8 cellular contexts compared by ENCODE assay signal in genomic region chr17:10737168-10737622, GRCh38. TPM values are rescaled to one million over a fixed set of nuclear protein-coding genes. Genes with fewer than 3 reads are reported as not detected.
DNase-seq lines count a peak whose midpoint lies in the region; ATAC-seq and TF ChIP-seq lines count a peak whose summit lies in the region.

No MANE protein-coding gene starts in this region.

- no peaks in the 10 kb centered on the region for H3K27me3 ChIP-seq in Caco-2 (replicated peaks; ENCODE audit: control insufficient read depth, insufficient read depth, low read length)

- H3K27ac Mint-ChIP-seq in Caco-2 (ENCODE audit: unreplicated experiment), result no peak overlapping the region
- H3K27ac Mint-ChIP-seq in brain, result peak overlapping the region in 3 of 5 experiments; percentile 4 to 84 (median 33)

- peaks cover 6% of the 10 kb centered on the region for H3K36me3 Mint-ChIP-seq in Caco-2 (ENCODE audit: insufficient read depth, unreplicated experiment)
- H3K36me3 Mint-ChIP-seq in brain, result no peaks in the 10 kb centered on the region

- ATAC-seq in HG03108 (IDR thresholded peaks at IDR 0.05; ENCODE audit: unreplicated experiment) (no peak), GM21528 (IDR thresholded peaks at IDR 0.05; ENCODE audit: low FRiP score, unreplicated experiment) (no peak)

- intact Hi-C loops in Caco-2 (cut with micrococcal nuclease; ENCODE audit: unreplicated experiment), result loop anchor here (1.0 to 10.0 kb wide), 3 partner anchors 60 to 108 kb away; no protein-coding TSS in a partner anchor

- H3K36me3 ChIP-seq in Caco-2 (ENCODE audit: control insufficient read depth, insufficient read depth, low read length), result no peaks in the 10 kb centered on the region

- POLR2A ChIA-PET in Caco-2 (lab: Charles Lee) (interaction anchor here (0.7 kb wide), 1 partner anchor 108 kb away, joined by 4 read pairs; no protein-coding TSS in a partner anchor), HEK293T (lab: Yijun Ruan, JAX) (no interaction called here)

- CTCF ChIA-PET in Caco-2 (lab: Charles Lee) (interaction anchor here (0.6 to 2.4 kb wide), 5 partner anchors 20 to 139 kb away, joined by 3 to 35 read pairs (median 4); no protein-coding TSS in a partner anchor), HEK293T (lab: Yijun Ruan, JAX) (interaction anchor here (0.6 to 2.9 kb wide), 8 partner anchors 10 to 1208 kb away, joined by 3 to 30 read pairs (median 4); no protein-coding TSS in a partner anchor)

- no peaks in the 10 kb centered on the region for H3K27me3 Mint-ChIP-seq in Caco-2 (ENCODE audit: insufficient read depth, unreplicated experiment)
- peaks cover 7% of the 10 kb centered on the region for H3K27me3 Mint-ChIP-seq in brain

- H3K4me3 Mint-ChIP-seq in Caco-2 (ENCODE audit: unreplicated experiment), result no peak overlapping the region
- H3K4me3 Mint-ChIP-seq in brain, result peak overlapping the region in 1 of 5 experiments; percentile 0

- H3K4me1 Mint-ChIP-seq in Caco-2 (ENCODE audit: low read depth, unreplicated experiment) (peaks cover 6% of the 10 kb centered on the region), brain (peaks cover 22% of the 10 kb centered on the region)

- no peak overlapping the region for H3K4me3 ChIP-seq in Caco-2 (ENCODE audit: low read depth, low read length)

- DNase-seq in Caco-2 (peak; percentile 41 to 50), HEK293T (ENCODE audit: extremely low spot score) (peak; percentile 72), RPMI8226 (peak; percentile 42), inferior parietal cortex (ENCODE audit: extremely low spot score) (peak; percentile 76)
- DNase-seq in stimulated activated CD4-positive, alpha-beta T cell treated with anti-CD3 and anti-CD28 coated beads, Interleukin-2, amount 100 ng/mL, for 48 hours, result peak; percentile 14 to 15

- H3K4me1 ChIP-seq in Caco-2, result 0 out of 2 replicates have a peak, but pooled peaks cover 5% of the 10 kb centered on the region

- H3K9me3 ChIP-seq in Caco-2, result no peaks in the 10 kb centered on the region

- BruUV-seq in Caco-2 (replicated peaks; lab: Mats Ljungman, UMichigan), result no TSS peak

- TF ChIP-seq CTCF in Caco-2 (IDR thresholded peaks at IDR 0.05; ENCODE audit: insufficient read depth in 1 of 2, low read depth in 1 of 2, low read length in 1 of 2, severe bottlenecking in 1 of 2, unreplicated experiment in 1 of 2) (peak; percentile 45 to 55), brain (conservative IDR thresholded peaks at IDR 0.05) (peak; percentile 86 to 91)

- H3K9me3 Mint-ChIP-seq in Caco-2 (ENCODE audit: unreplicated experiment) (no peaks in the 10 kb centered on the region), brain (peaks cover 0 to 6% (median 0%) of the 10 kb centered on the region in 5 experiments)

TF ChIP-seq in HEK293T, 16 proteins besides CTCF, POLR2A, EP300 and RAD21:
- TF ChIP-seq FOXK2 (IDR thresholded peaks at IDR 0.05) (no peak), SUZ12 (IDR thresholded peaks at IDR 0.05) (no peak), CTBP1 (IDR thresholded peaks at IDR 0.05; ENCODE audit: borderline replicate concordance) (no peak), L3MBTL2 (conservative IDR thresholded peaks at IDR 0.05) (no peak), SP1 (IDR thresholded peaks at IDR 0.05) (no peak), BHLHE40 (IDR thresholded peaks at IDR 0.05; ENCODE audit: borderline replicate concordance) (no peak), HDGF (IDR thresholded peaks at IDR 0.05; ENCODE audit: borderline replicate concordance) (no peak), NFRKB (IDR thresholded peaks at IDR 0.05) (no peak), ZNF384 (IDR thresholded peaks at IDR 0.05) (no peak), TARDBP (IDR thresholded peaks at IDR 0.05) (no peak), FOXM1 (IDR thresholded peaks at IDR 0.05; ENCODE audit: borderline replicate concordance) (no peak)

RNA-seq across cellular contexts. Expression of gene TMEM220, which starts 7.4 kb away (rescaled TPM):
- not detected in 2 replicates for total RNA-seq in Caco-2 (2022)
- polyA plus RNA-seq in brain (ENCODE audit: insufficient read depth, low read depth, low replicate concordance), result 0.54 TPM

RNA-seq across cellular contexts. Expression of gene ADPRM, which starts 39.8 kb away (rescaled TPM):
- 2.3 and 2.5 TPM in 2 replicates for total RNA-seq in Caco-2 (2022)
- polyA plus RNA-seq in brain (ENCODE audit: insufficient read depth, low read depth, low replicate concordance), result 4.9 TPM

RNA-seq across cellular contexts. Expression of gene SCO1, which starts 39.9 kb away (rescaled TPM):
- 26.3 and 26.8 TPM in 2 replicates for total RNA-seq in Caco-2 (2022)
- polyA plus RNA-seq in brain (ENCODE audit: insufficient read depth, low read depth, low replicate concordance), result 12.0 TPM

Comparison
In these comparisons a context has a peak if more than half of its experiments do, and no peak if none do; other contexts are left out.
1. DNase-seq: peak in every context shown above with its lines; median percentile 76 in inferior parietal cortex; 72 in HEK293T; 46 in Caco-2; 42 in RPMI8226; 14 in stimulated activated CD4-positive, alpha-beta T cell treated with anti-CD3 and anti-CD28 coated beads, Interleukin-2, amount 100 ng/mL, for 48 hours.